Comparison of ENCODE assay signal across 8 cellular contexts in genomic region chr1:82225407-82226197, GRCh38.
DNase-seq lines count a peak whose midpoint lies in the region; ATAC-seq lines count a peak whose summit lies in the region.

No MANE protein-coding gene starts in this region.

- H3K27me3 Mint-ChIP-seq in activated T-cell treated with anti-CD3 and anti-CD28 coated beads, Interleukin-2, amount 50 U/mL, for 4 hours (ENCODE audit: low read depth), result no peaks in the 10 kb centered on the region

- DNase-seq in COR-L47 (lab: John Stamatoyannopoulos, UW) (peak; percentile 49), NCI-H69 (lab: John Stamatoyannopoulos, UW) (peak; percentile 21), foreskin melanocyte (peak; percentile 49), SK-N-DZ (ENCODE audit: low spot score) (no peak)
- no peak for DNase-seq in activated T-cell treated with anti-CD3 and anti-CD28 coated beads, Interleukin-2, amount 50 U/mL, for 4 hours

- ATAC-seq in HG02678 (IDR thresholded peaks at IDR 0.05; ENCODE audit: unreplicated experiment) (peak; percentile 71), HG03571 (IDR thresholded peaks at IDR 0.05; ENCODE audit: unreplicated experiment) (no peak), GM21515 (IDR thresholded peaks at IDR 0.05; ENCODE audit: unreplicated experiment) (no peak)
- ATAC-seq in activated T-cell treated with anti-CD3 and anti-CD28 coated beads, Interleukin-2, amount 50 U/mL, for 4 hours, result no peak

- no peaks in the 10 kb centered on the region for H3K36me3 Mint-ChIP-seq in activated T-cell treated with anti-CD3 and anti-CD28 coated beads, Interleukin-2, amount 50 U/mL, for 4 hours (ENCODE audit: insufficient read depth)

- H3K4me3 Mint-ChIP-seq in activated T-cell treated with anti-CD3 and anti-CD28 coated beads, Interleukin-2, amount 50 U/mL, for 4 hours, result no peak overlapping the region

- H3K4me1 Mint-ChIP-seq in activated T-cell treated with anti-CD3 and anti-CD28 coated beads, Interleukin-2, amount 50 U/mL, for 4 hours (ENCODE audit: low read depth), result no peaks in the 10 kb centered on the region

- peaks cover under 1% of the 10 kb centered on the region for H3K9me3 Mint-ChIP-seq in activated T-cell treated with anti-CD3 and anti-CD28 coated beads, Interleukin-2, amount 50 U/mL, for 4 hours

Comparison
In these comparisons a context has a peak if more than half of its experiments do, and no peak if none do; other contexts are left out.
1. DNase-seq: peak in COR-L47 (single experiment), NCI-H69 (single experiment) and foreskin melanocyte (single experiment); none in SK-N-DZ (single experiment) and activated T-cell treated with anti-CD3 and anti-CD28 coated beads, Interleukin-2, amount 50 U/mL, for 4 hours (single experiment).